Comparison of ENCODE assay signal across 18 cellular contexts in the genomic region with DNA sequence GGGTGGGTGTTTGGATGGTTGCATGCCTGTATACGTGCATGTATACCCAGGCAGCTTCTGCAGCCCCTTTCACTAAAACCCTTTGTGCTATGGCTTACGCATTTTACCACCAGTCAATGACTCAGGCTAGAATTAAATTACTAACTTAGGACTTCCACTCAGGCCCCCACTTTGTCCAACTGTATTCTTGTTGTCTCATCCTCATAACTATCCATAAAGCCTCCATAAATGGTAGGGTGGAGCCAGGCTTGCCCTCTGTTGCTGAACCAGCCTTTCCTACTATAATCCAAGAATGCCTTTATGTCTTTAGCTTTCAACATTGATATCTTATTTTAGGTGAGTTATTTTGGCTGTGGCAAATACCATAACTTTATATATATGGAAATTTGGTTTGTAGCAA.
"Had no signal": no experiment of that assay in that cellular context is flagged by ENCODE, and none has a peak within 500 bp of the region (broad histone marks: within the 10 kb centered on the region; RNA-seq: fewer than 3 reads in every experiment).

No MANE protein-coding gene starts in this region.

- H3K9me3 ChIP-seq: right atrium auricular region, sigmoid colon, tibial nerve, upper lobe of right lung, vagina had no signal

- DNase-seq: dermis blood vessel endothelial cell; foreskin keratinocyte; immature natural killer cell; left ventricle myocardium superior; mesenchymal stem cell; midbrain; naive thymus-derived CD4-positive, alpha-beta T cell; nephron progenitor cell; sigmoid colon; small intestine; stimulated activated CD4-positive, alpha-beta T cell treated with anti-CD3 and anti-CD28 coated beads, Interleukin-2, amount 100 ng/mL, for 48 hours; stimulated activated CD8-positive, alpha-beta memory T cell treated with anti-CD3 and anti-CD28 coated beads, Interleukin-4, amount 100 ng/mL, for 48 hours; upper lobe of right lung had no signal

- H3K4me3 ChIP-seq: lung, right atrium auricular region, sigmoid colon, tibial nerve, upper lobe of right lung, vagina had no signal

- H3K4me1 ChIP-seq: foreskin keratinocyte, right atrium auricular region, sigmoid colon, vagina had no signal

- H3K27ac ChIP-seq: foreskin keratinocyte, right atrium auricular region, sigmoid colon, upper lobe of right lung, vagina had no signal

- ATAC-seq: foreskin keratinocyte; left ventricle myocardium superior; naive thymus-derived CD4-positive, alpha-beta T cell; stimulated activated effector memory CD8-positive, alpha-beta T cell treated with anti-CD3 and anti-CD28 coated beads, Interleukin-12 subunit alpha, Interleukin-12 subunit beta, amount 100 ng/mL, for 72 hours; upper lobe of right lung had no signal

- H3K36me3 ChIP-seq: sigmoid colon, vagina had no signal

- H3K27me3 ChIP-seq: foreskin keratinocyte, right atrium auricular region, sigmoid colon, tibial nerve, upper lobe of right lung, vagina had no signal
